Comparison of ENCODE assay signal across 8 cellular contexts in the genomic region with DNA sequence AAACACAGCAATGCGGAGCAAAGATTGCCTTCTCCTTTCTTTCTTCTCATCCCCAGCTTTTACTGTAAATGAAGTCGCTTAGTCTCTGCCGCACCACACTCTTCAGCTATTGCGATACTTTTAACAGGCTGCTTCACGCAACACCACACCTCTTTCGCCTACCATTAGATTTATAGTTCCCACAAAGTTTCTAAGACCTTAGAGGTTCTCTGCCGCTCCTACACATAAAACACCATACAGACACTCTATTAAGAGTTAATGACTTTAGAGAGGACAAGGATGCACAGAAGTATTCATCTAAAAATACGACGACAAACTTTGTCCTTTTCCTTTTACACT. TPM values are rescaled to one million over a fixed set of nuclear protein-coding genes. Genes with fewer than 3 reads are reported as not detected.
DNase-seq lines count a peak whose midpoint lies in the region; ATAC-seq and TF ChIP-seq lines count a peak whose summit lies in the region.

No MANE protein-coding gene starts in this region.

- H3K9me3 ChIP-seq in iPS DF 6.9 (ENCODE audit: control insufficient read depth, insufficient read depth, low read length) (no peaks in the 10 kb centered on the region), smooth muscle cell (replicated peaks; ENCODE audit: low read depth) (no peaks in the 10 kb centered on the region)

- DNase-seq in ELR (ENCODE audit: low read depth), result peak; percentile 42
- peak; percentile 6 for DNase-seq in HK-2 (ENCODE audit: unreplicated experiment)
- DNase-seq in activated naive CD4-positive, alpha-beta T cell treated with anti-CD3 and anti-CD28 coated beads, Interleukin-2, amount 50 U/mL, for 72 hours (ENCODE audit: low spot score in 2 of 2), result no peak
- no peak for DNase-seq in iPS DF 6.9 (ENCODE audit: low read depth, low spot score)
- no peak for DNase-seq in smooth muscle cell (lab: John Stamatoyannopoulos, UW; ENCODE audit: unreplicated experiment)
- DNase-seq in NCI-H524 treated with DMSO at 0.1 percent for 48 hours (lab: John Stamatoyannopoulos, UW), result no peak
- no peak for DNase-seq in activated CD4-positive, alpha-beta T cell treated with anti-CD3 and anti-CD28 coated beads for 1 hour

- H3K79me2 ChIP-seq in smooth muscle cell (ENCODE audit: low read depth), result peaks cover 55% of the 10 kb centered on the region

- H3K4me2 ChIP-seq in smooth muscle cell, result peak overlapping the region; percentile 95

- H3K9ac ChIP-seq in smooth muscle cell (ENCODE audit: low read depth), result peak overlapping the region; percentile 83

- no peaks in the 10 kb centered on the region for H3F3A ChIP-seq in smooth muscle cell (ENCODE audit: low read depth)

- no peak for TF ChIP-seq CTCF in smooth muscle cell (IDR thresholded peaks at IDR 0.05; ENCODE audit: borderline replicate concordance, insufficient read depth, poor library complexity, severe bottlenecking)

- H3K4me1 ChIP-seq in iPS DF 6.9 (ENCODE audit: control insufficient read depth, insufficient read depth, low read length) (no peaks in the 10 kb centered on the region), smooth muscle cell (ENCODE audit: low read depth) (peaks cover 13% of the 10 kb centered on the region)

- peaks cover 19 to 21% of the 10 kb centered on the region in 2 donors for H3K36me3 Mint-ChIP-seq in activated naive CD4-positive, alpha-beta T cell treated with anti-CD3 and anti-CD28 coated beads, Interleukin-2, amount 50 U/mL, for 72 hours

- WGBS in iPS DF 6.9 (ENCODE audit: insufficient coverage, insufficient read length), result no CpG with 5 or more reads among the region's 9 CpGs
- WGBS in smooth muscle cell (ENCODE audit: low lambda C conversion rate), result 1% methylated on average over 9 of the region's 9 CpGs

- H3K27ac ChIP-seq in iPS DF 6.9 (ENCODE audit: low read length), result no peak overlapping the region
- H3K27ac ChIP-seq in smooth muscle cell (ENCODE audit: low read depth), result peak overlapping the region; percentile 79

- H3K27ac Mint-ChIP-seq in activated naive CD4-positive, alpha-beta T cell treated with anti-CD3 and anti-CD28 coated beads, Interleukin-2, amount 50 U/mL, for 72 hours, result peak overlapping the region; percentile 94 to 97

- H2AFZ ChIP-seq in smooth muscle cell (ENCODE audit: low read depth), result peak overlapping the region; percentile 98

- H3K4me3 ChIP-seq in iPS DF 6.9 (ENCODE audit: low read length) (peak overlapping the region; percentile 94; the same call in 1 of the 2 replicates), smooth muscle cell (peak overlapping the region; percentile 93)

- no peaks in the 10 kb centered on the region for H3K9me3 Mint-ChIP-seq in activated naive CD4-positive, alpha-beta T cell treated with anti-CD3 and anti-CD28 coated beads, Interleukin-2, amount 50 U/mL, for 72 hours

- H3K36me3 ChIP-seq in iPS DF 6.9 (ENCODE audit: control insufficient read depth, insufficient read depth, low read length), result no peaks in the 10 kb centered on the region
- H3K36me3 ChIP-seq in smooth muscle cell (ENCODE audit: low read depth), result no peaks in the 10 kb centered on the region

- no peaks in the 10 kb centered on the region for H3K27me3 ChIP-seq in iPS DF 6.9 (ENCODE audit: control insufficient read depth, insufficient read depth, low read length)
- no peaks in the 10 kb centered on the region for H3K27me3 ChIP-seq in smooth muscle cell (ENCODE audit: low read depth)

- H4K20me1 ChIP-seq in smooth muscle cell (ENCODE audit: low read depth), result peaks cover 32% of the 10 kb centered on the region

- ATAC-seq in GM21447 (IDR thresholded peaks at IDR 0.05; ENCODE audit: unreplicated experiment), result peak; percentile 44
- peak; percentile 8 to 13 for ATAC-seq in activated naive CD4-positive, alpha-beta T cell treated with anti-CD3 and anti-CD28 coated beads, Interleukin-2, amount 50 U/mL, for 72 hours

RNA-seq across cellular contexts. Expression of gene PGGT1B, which starts 0.6 kb away (rescaled TPM):
- total RNA-seq in activated naive CD4-positive, alpha-beta T cell treated with anti-CD3 and anti-CD28 coated beads, Interleukin-2, amount 50 U/mL, for 72 hours, result 10 to 100 TPM; 39.3 to 41.5 TPM
- total RNA-seq in smooth muscle cell, result 12.5 and 13.1 TPM in 2 replicates
- 5.7 and 7.1 TPM in 2 replicates for polyA plus RNA-seq in smooth muscle cell

RNA-seq across cellular contexts. Expression of gene CCDC112, which starts 34.4 kb away (rescaled TPM):
- total RNA-seq in activated naive CD4-positive, alpha-beta T cell treated with anti-CD3 and anti-CD28 coated beads, Interleukin-2, amount 50 U/mL, for 72 hours, result 1 to 10 TPM; 1.8 to 2.0 TPM
- 9.1 and 9.4 TPM in 2 replicates for total RNA-seq in smooth muscle cell
- polyA plus RNA-seq in smooth muscle cell, result 6.3 and 8.4 TPM in 2 replicates

Comparison
In these comparisons a context has a peak if more than half of its experiments do, and no peak if none do; other contexts are left out.
1. DNase-seq: peak in ELR (single experiment) and HK-2 (single experiment); none in activated naive CD4-positive, alpha-beta T cell treated with anti-CD3 and anti-CD28 coated beads, Interleukin-2, amount 50 U/mL, for 72 hours (0 of 2), iPS DF 6.9 (single experiment), smooth muscle cell (single experiment), NCI-H524 treated with DMSO at 0.1 percent for 48 hours (single experiment) and activated CD4-positive, alpha-beta T cell treated with anti-CD3 and anti-CD28 coated beads for 1 hour (single experiment).